In the genomic region with DNA sequence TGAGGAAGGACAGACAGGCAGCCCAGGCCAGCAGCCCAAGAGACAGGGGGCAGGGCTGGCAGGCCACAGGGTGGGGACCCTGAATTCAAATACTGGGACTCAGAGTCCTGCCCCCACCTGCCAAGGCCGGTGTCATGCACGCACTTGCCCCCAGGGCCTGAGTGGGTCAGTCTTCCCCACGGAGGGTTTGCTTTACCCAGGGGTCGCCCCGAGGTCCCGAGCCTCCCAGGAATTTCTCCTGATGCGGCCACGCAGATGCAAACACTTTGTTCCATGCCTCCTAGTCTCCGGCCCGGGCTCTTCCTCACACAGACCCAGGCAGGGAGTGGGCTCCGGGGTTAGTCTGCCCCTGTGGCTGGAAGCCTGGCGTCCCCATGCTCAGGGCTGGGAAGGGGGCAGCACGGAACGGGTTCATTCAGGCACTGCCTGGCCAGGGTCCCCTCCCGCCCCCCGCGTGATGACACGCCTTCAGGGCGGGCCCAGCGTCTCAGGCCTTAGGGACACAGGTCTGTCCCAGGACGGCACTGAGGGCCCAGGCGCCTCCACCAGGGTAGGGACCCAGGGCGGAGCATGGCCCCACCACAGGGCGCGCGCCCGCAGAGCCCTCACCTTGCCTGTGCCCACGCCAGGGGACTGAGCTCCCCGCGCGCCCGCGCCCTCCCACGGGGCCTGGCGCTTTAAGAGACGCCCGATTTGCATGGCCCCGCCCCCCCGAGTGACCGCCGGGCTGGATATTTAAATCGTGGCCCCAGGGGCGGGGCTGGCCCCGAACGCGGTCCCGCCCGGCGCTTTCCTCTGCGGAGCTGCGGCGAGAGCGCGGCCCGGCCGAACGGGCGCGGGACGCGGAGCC, we compare ENCODE assay signal across 8 cellular contexts. TPM values are rescaled to one million over a fixed set of nuclear protein-coding genes. Genes with fewer than 3 reads are reported as not detected.
A peak's percentile ranks its signal among the peaks of the same experiment; 100 is the strongest.
DNase-seq lines count a peak whose midpoint lies in the region; ATAC-seq, FAIRE-seq and TF ChIP-seq lines count a peak whose summit lies in the region.

SNED1 (plus strand) TSS at position 763 of the 850 bp plus-strand sequence. CDS start 220 bp downstream, outside the sequence.

- peak within 1 kb of the TSS in 3 of 4 experiments; percentile 20 to 55 (median 43); a peak in 4 of 7 replicates for H3K9ac ChIP-seq in H1 (replicated peaks in 1 of 4; ENCODE audit: extremely low read depth in 1 of 4, low read depth in 3 of 4, low read length in 3 of 4)

- H4K8ac ChIP-seq in H1 (ENCODE audit: extremely low read depth, insufficient read depth, low read length), result no peak within 1 kb of the TSS; the same call in none of the 2 replicates

- H3K4me1 ChIP-seq in H1 (replicated peaks in 1 of 4; ENCODE audit: control insufficient read depth in 3 of 4, insufficient read depth in 4 of 4, low read length in 3 of 4), result peaks cover 0 to 6% (median 2%) of the 10 kb centered on the region in 4 experiments; a peak in 3 of 7 replicates

- no peak; a peak in 1 of 4 replicates for TF ChIP-seq RAD21 in H1 (IDR thresholded peaks at IDR 0.05 in 1 of 2, conservative IDR thresholded peaks at IDR 0.05 in 1 of 2; ENCODE audit: low read depth in 2 of 2, low read length in 2 of 2)

- no peak within 1 kb of the TSS; the same call in 1 of the 2 replicates for H2BK5ac ChIP-seq in H1 (ENCODE audit: low read depth, low read length)

- no peak; a peak in 1 of 4 replicates for TF ChIP-seq CTCF in H1 (IDR thresholded peaks at IDR 0.05; ENCODE audit: control extremely low read depth in 1 of 3, insufficient read depth in 1 of 3, low read depth in 1 of 3, low read length in 3 of 3)

- H3K4me1 Mint-ChIP-seq in memory B cell, result peaks cover 6% of the 10 kb centered on the region

- peaks cover 4% of the 10 kb centered on the region; the same call in 1 of the 2 replicates for H3K23me2 ChIP-seq in H1 (ENCODE audit: low read depth, low read length)

- no peak within 1 kb of the TSS for H3K4ac ChIP-seq in H1 (replicated peaks; ENCODE audit: insufficient read length, low read depth, low read length)

- peak within 1 kb of the TSS; percentile 61 to 85 (median 72) for H3K4me3 ChIP-seq in H1 (ENCODE audit: extremely low read depth in 1 of 4, insufficient read depth in 2 of 4, low read depth in 3 of 4, low read length in 4 of 4)

- no peak within 1 kb of the TSS for H3K14ac ChIP-seq in H1 (ENCODE audit: insufficient read length)

- peak within 1 kb of the TSS; percentile 59 for H3K4me3 Mint-ChIP-seq in memory B cell

- CTCF ChIA-PET in H1 (lab: Charles Lee; ENCODE audit: partially characterized antibody), result interaction anchor here (2.8 kb wide), 1 partner anchor 11 kb away, joined by 11 read pairs; no protein-coding TSS in a partner anchor

- peak within 1 kb of the TSS; percentile 71 for H4K5ac ChIP-seq in H1 (ENCODE audit: insufficient read length, low read depth, low read length)

- peak within 1 kb of the TSS; percentile 78 for H4K91ac ChIP-seq in H1 (replicated peaks; ENCODE audit: insufficient read length, low read length)

- peak; percentile 73 for ATAC-seq in GM18867 (IDR thresholded peaks at IDR 0.05; ENCODE audit: unreplicated experiment)
- peak; percentile 84 for ATAC-seq in memory B cell (ENCODE audit: low read depth)
- no peak for ATAC-seq in GM19023 (IDR thresholded peaks at IDR 0.05; ENCODE audit: unreplicated experiment)
- ATAC-seq in GM21786 (IDR thresholded peaks at IDR 0.05; ENCODE audit: unreplicated experiment), result no peak

- no peak within 1 kb of the TSS for H2BK120ac ChIP-seq in H1 (replicated peaks; ENCODE audit: low read depth, low read length)

- DNase-seq in NCI-H2227 treated with DMSO at 0.1 percent for 48 hours (lab: John Stamatoyannopoulos, UW) (peak; percentile 77), H1 (ENCODE audit: low read depth in 1 of 2, low spot score in 2 of 2) (peak in 1 of 2 experiments; percentile 93), memory B cell (ENCODE audit: low spot score in 2 of 2) (peak; percentile 38 to 58)
- DNase-seq in activated CD8-positive, alpha-beta memory T cell treated with anti-CD3 and anti-CD28 coated beads for 24 hours, result peak; percentile 87
- DNase-seq in stimulated activated CD8-positive, alpha-beta memory T cell treated with anti-CD3 and anti-CD28 coated beads, Interleukin-15, amount 100 ng/mL, for 48 hours (ENCODE audit: low read depth in 2 of 2), result peak; percentile 49 to 55

- H3K27me3 Mint-ChIP-seq in memory B cell, result peaks cover 20% of the 10 kb centered on the region

- no peaks in the 10 kb centered on the region for H3K9me3 Mint-ChIP-seq in memory B cell

- H3K4me2 ChIP-seq in H1 (ENCODE audit: insufficient read depth in 1 of 2, low read depth in 2 of 2, low read length in 2 of 2), result peak within 1 kb of the TSS; percentile 56 to 80

- 0 out of 3 replicates have a peak, but pooled peaks of 1 of the 2 experiments have one; percentile 44 for TF ChIP-seq POLR2A in H1 (IDR thresholded peaks at IDR 0.05; ENCODE audit: control extremely low read depth in 1 of 2, low read depth in 2 of 2, low read length in 2 of 2)

- POLR2A ChIA-PET in H1 (lab: Charles Lee; ENCODE audit: partially characterized antibody), result interaction anchor here (1.6 kb wide), 1 partner anchor 9 kb away, joined by 3 read pairs; no protein-coding TSS in a partner anchor

- H3K23ac ChIP-seq in H1 (ENCODE audit: insufficient read length), result no peak within 1 kb of the TSS

- H2AFZ ChIP-seq in H1 (ENCODE audit: low read length), result peak within 1 kb of the TSS; percentile 85; the same call in 1 of the 2 replicates

- no peaks in the 10 kb centered on the region for H3K36me3 ChIP-seq in H1 (ENCODE audit: control insufficient read depth in 2 of 4, insufficient read depth in 4 of 4, low read length in 3 of 4)

- no peaks in the 10 kb centered on the region for H3K79me2 ChIP-seq in H1 (ENCODE audit: control insufficient read depth in 1 of 2, insufficient read depth in 2 of 2, low read length in 2 of 2)

- peaks cover 5 to 27% (median 15%) of the 10 kb centered on the region in 4 experiments for H3K27me3 ChIP-seq in H1 (replicated peaks in 1 of 4; ENCODE audit: control insufficient read depth in 3 of 4, extremely low read depth in 1 of 4, insufficient read depth in 3 of 4, low read length in 3 of 4)

- no peak within 1 kb of the TSS; the same call in 1 of the 2 replicates for H3K18ac ChIP-seq in H1 (ENCODE audit: extremely low read depth, low read length)

- no peak within 1 kb of the TSS for H3K27ac Mint-ChIP-seq in memory B cell

- H4K20me1 ChIP-seq in H1 (replicated peaks in 1 of 2; ENCODE audit: control insufficient read depth in 1 of 2, insufficient read depth in 2 of 2, low read length in 2 of 2), result peaks cover 0 to 7% of the 10 kb centered on the region in 2 experiments

- WGBS in H1 (ENCODE audit: extremely low coverage in 1 of 2, insufficient coverage in 1 of 2, insufficient read length in 1 of 2, insufficient replicate concordance in 2 of 2, low coverage in 1 of 2, low lambda C conversion rate in 2 of 2, missing lambda C conversion rate in 1 of 2), 2 experiments, result 12% methylated on average over 25 of the region's 61 CpGs; no CpG with 5 or more reads in 1 of the 2 experiments

- TF ChIP-seq EP300 in H1 (IDR thresholded peaks at IDR 0.05; ENCODE audit: borderline replicate concordance in 1 of 2, low read depth in 2 of 2, low read length in 2 of 2), result no peak

- H3K79me1 ChIP-seq in H1 (ENCODE audit: low read depth, low read length), result no peaks in the 10 kb centered on the region

- peak within 1 kb of the TSS; percentile 50; the same call in 1 of the 2 replicates for H2BK12ac ChIP-seq in H1 (ENCODE audit: low read depth, low read length)

- H2AK5ac ChIP-seq in H1 (ENCODE audit: low read depth, low read length), result no peak within 1 kb of the TSS

- no peak within 1 kb of the TSS for H2BK20ac ChIP-seq in H1 (ENCODE audit: low read length)

- H3K36me3 Mint-ChIP-seq in memory B cell, result peaks cover 1% of the 10 kb centered on the region

- FAIRE-seq in H1 (lab: Jason Lieb, UNC), result no peak

- peaks cover 0 to under 1% of the 10 kb centered on the region in 2 experiments; a peak in 2 of 4 replicates for H3K9me3 ChIP-seq in H1 (ENCODE audit: insufficient read depth in 2 of 2, low read depth in 1 of 2, low read length in 1 of 2)

- no peak within 1 kb of the TSS for H3K56ac ChIP-seq in H1 (replicated peaks; ENCODE audit: insufficient read length, low read depth, low read length)

- 0 out of 2 replicates have a peak within 1 kb of the TSS, but pooled peaks have one; percentile 23 for H3K27ac ChIP-seq in H1 (ENCODE audit: low read depth, low read length)

- no peak within 1 kb of the TSS for H2BK15ac ChIP-seq in H1 (ENCODE audit: low read length)

TF ChIP-seq in H1, 55 proteins besides CTCF, POLR2A, EP300 and RAD21 (continues in another document):
- TF ChIP-seq ASH2L (IDR thresholded peaks at IDR 0.05; ENCODE audit: low read length), result peak; percentile 52
- no peak for TF ChIP-seq EZH2 (IDR thresholded peaks at IDR 0.05; ENCODE audit: low read depth, low read length, severe bottlenecking)
- no peak for TF ChIP-seq SAP30 (IDR thresholded peaks at IDR 0.05; ENCODE audit: insufficient read depth, insufficient replicate concordance, low read length)
- peak; percentile 89 for TF ChIP-seq KDM4A (IDR thresholded peaks at IDR 0.05; ENCODE audit: low read depth, low read length, severe bottlenecking)
- TF ChIP-seq GABPA (IDR thresholded peaks at IDR 0.05; ENCODE audit: borderline replicate concordance, insufficient read depth, low read length), result 0 out of 2 replicates have a peak, but pooled peaks have one; percentile 26
- TF ChIP-seq POU5F1 (IDR thresholded peaks at IDR 0.05; ENCODE audit: low read depth, low read length), result no peak
- TF ChIP-seq, protein P1, sequence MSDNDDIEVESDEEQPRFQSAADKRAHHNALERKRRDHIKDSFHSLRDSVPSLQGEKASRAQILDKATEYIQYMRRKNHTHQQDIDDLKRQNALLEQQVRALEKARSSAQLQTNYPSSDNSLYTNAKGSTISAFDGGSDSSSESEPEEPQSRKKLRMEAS (IDR thresholded peaks at IDR 0.05), result 0 out of 2 replicates have a peak, but pooled peaks have one; percentile 25
- no peak for TF ChIP-seq SIX5 (IDR thresholded peaks at IDR 0.05; ENCODE audit: low read depth, low read length)
- TF ChIP-seq HDAC2 (IDR thresholded peaks at IDR 0.05; ENCODE audit: borderline replicate concordance in 1 of 2, low read depth in 2 of 2, low read length in 2 of 2), result 0 out of 4 replicates have a peak, but pooled peaks of 1 of the 2 experiments have one; percentile 28
- TF ChIP-seq CREB1 (IDR thresholded peaks at IDR 0.05), result peak; percentile 72

RNA-seq across cellular contexts. Expression of gene SNED1, which starts in this region (rescaled TPM):
- total RNA-seq in H1 (2021; fragmentation: NEBNext Ultra II Directional; extraction: Animal tissue kit (Norgen Biotek cat#: 25700)), result 1.9 and 2.4 TPM in 2 replicates
- polyA plus RNA-seq in H1 (2011; rRNA removed), result 1.9 and 2.6 TPM in 2 replicates
- polyA plus RNA-seq in H1 (2011; cell fraction: cytosol; rRNA removed), result 1.7 TPM
- 8.2 TPM for polyA plus RNA-seq in H1 (2011; cell fraction: nucleus; rRNA removed)
- 1.1 to 1.8 TPM (median 1.6 TPM) in 4 replicates for polyA plus RNA-seq in H1 (2012, experiment 1 of 2)
- polyA plus RNA-seq in H1 (2012, experiment 2 of 2), result 0.67 TPM
- 0.95 TPM for polyA plus RNA-seq in H1 (2013, experiment 1 of 2)
- polyA plus RNA-seq in H1 (2013, experiment 2 of 2), result 1.0 TPM
- 3.0 and 3.2 TPM in 2 replicates for polyA minus RNA-seq in H1 (2011; rRNA and poly(A)+ RNA removed)
- polyA minus RNA-seq in H1 (2011; cell fraction: cytosol; rRNA and poly(A)+ RNA removed), result 5.0 TPM
- 11.6 TPM for polyA minus RNA-seq in H1 (2011; cell fraction: nucleus; rRNA and poly(A)+ RNA removed)

Comparison
In these comparisons a context has a peak if more than half of its experiments do, and no peak if none do; other contexts are left out.
1. ATAC-seq: peak in GM18867 (single experiment) and memory B cell (single experiment); none in GM19023 (single experiment) and GM21786 (single experiment).